Comparison of ENCODE assay signal across 8 cellular contexts in the genomic region with DNA sequence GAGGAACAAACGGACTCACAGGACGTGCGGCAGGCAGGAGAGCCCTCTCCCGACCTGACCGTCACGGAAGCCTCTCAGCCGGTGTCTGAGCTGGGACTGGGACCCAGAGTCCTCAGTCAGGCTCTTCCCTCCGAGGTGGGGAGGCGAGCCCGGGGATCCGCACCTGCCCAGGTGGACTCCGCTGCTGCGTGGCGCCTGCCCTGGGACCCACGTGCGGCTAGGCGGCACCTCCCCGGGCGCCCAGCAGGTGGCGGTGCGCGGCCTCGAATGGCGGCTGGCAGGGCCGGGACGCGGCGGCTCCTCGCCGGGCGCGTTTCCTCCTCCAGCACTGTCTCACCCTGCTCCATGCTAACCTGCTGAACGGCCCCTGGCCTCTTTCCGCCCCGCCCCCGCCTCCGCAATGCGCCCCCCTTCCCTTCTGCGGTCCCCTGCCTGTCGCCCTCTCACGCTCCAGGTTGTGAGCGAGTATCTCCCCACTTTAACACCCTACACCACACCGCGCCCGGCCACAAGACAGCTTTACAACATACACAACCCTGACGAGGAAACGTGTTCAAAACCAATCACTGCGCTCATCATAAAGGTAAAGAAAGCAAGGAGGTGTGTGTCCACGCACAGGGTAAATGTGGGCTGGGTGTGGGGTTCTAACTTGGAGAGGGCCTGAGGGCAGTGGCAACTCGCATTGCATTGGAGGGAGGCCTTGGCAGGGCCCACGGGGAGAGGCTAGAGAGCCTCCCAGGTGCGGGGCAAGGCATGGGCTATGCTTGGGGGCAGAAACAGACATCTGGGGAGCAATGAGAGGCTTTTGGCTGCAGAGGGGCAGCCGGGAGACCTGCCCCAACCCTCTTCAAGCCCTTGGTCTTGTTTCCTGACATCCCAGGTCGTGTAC. TPM values are rescaled to one million over a fixed set of nuclear protein-coding genes. Genes with fewer than 3 reads are reported as not detected.
DNase-seq lines count a peak whose midpoint lies in the region; ATAC-seq, FAIRE-seq and TF ChIP-seq lines count a peak whose summit lies in the region.

No MANE protein-coding gene starts in this region.

- no peaks in the 10 kb centered on the region for H3K36me3 ChIP-seq in liver (ENCODE audit: control insufficient read depth in 4 of 4, insufficient read depth in 3 of 4, low read depth in 1 of 4, low read length in 3 of 4)

- peak; percentile 70 for FAIRE-seq in GM19239 (lab: Jason Lieb, UNC)

- DNase-seq in ACHN (peak; percentile 54), GM19239 (ENCODE audit: insufficient read length, low spot score) (peak; percentile 80), NCI-H510A (lab: John Stamatoyannopoulos, UW) (peak; percentile 40), choroid plexus epithelial cell (ENCODE audit: low read depth) (peak; percentile 61)
- DNase-seq in activated CD4-positive, alpha-beta T cell treated with anti-CD3 and anti-CD28 coated beads, Interleukin-2, amount 10 ng/mL, durations not matched to agents 7 days and 5 days, result peak; percentile 73
- DNase-seq in stimulated activated CD4-positive, alpha-beta T cell treated with anti-CD3 and anti-CD28 coated beads, TNF-alpha, amount 100 ng/mL, for 4 hours (ENCODE audit: low read depth in 3 of 3), result peak; percentile 52 to 71 (median 70)

- H3K4me3 Mint-ChIP-seq in activated CD4-positive, alpha-beta T cell treated with anti-CD3 and anti-CD28 coated beads, Interleukin-2, amount 10 ng/mL, durations not matched to agents 7 days and 5 days, result no peak overlapping the region

- CTCF ChIA-PET in activated CD4-positive, alpha-beta T cell treated with anti-CD3 and anti-CD28 coated beads, Interleukin-2, amount 10 ng/mL, durations not matched to agents 7 days and 5 days (lab: Charles Lee), result interaction anchor here (0.5 to 1.5 kb wide), 7 partner anchors 11 to 368 kb away, joined by 3 to 5 read pairs (median 3); no protein-coding TSS in a partner anchor

- H3K27ac ChIP-seq in liver (ENCODE audit: low read depth in 1 of 2, low read length in 2 of 2), result no peak overlapping the region

- POLR2A ChIA-PET in activated CD4-positive, alpha-beta T cell treated with anti-CD3 and anti-CD28 coated beads, Interleukin-2, amount 10 ng/mL, durations not matched to agents 7 days and 5 days (lab: Charles Lee), result no interaction called here

- WGBS in liver, result 23% methylated on average over 54 of the region's 54 CpGs

- peaks cover 23% of the 10 kb centered on the region for H3K4me1 Mint-ChIP-seq in activated CD4-positive, alpha-beta T cell treated with anti-CD3 and anti-CD28 coated beads, Interleukin-2, amount 10 ng/mL, durations not matched to agents 7 days and 5 days

- H3K9me3 ChIP-seq in liver (ENCODE audit: control insufficient read depth in 4 of 4, low read length in 3 of 4), result no peaks in the 10 kb centered on the region

- in situ Hi-C loops in ACHN (cut with HindIII; ENCODE audit: low pct_ligation_motif_present, low pct_unique_long_range_greater_than_20kb, low sequenced_read_pairs), result no loop called here

- no peaks in the 10 kb centered on the region for H3K27me3 ChIP-seq in liver (ENCODE audit: control insufficient read depth in 4 of 4, insufficient read depth in 4 of 4, low read length in 3 of 4)

- H3K4me3 ChIP-seq in choroid plexus epithelial cell (ENCODE audit: low read depth, low read length) (peak overlapping the region; percentile 32), liver (ENCODE audit: low read depth in 1 of 3, low read length in 3 of 3) (no peak overlapping the region)

- ATAC-seq in HG03571 (IDR thresholded peaks at IDR 0.05; ENCODE audit: unreplicated experiment), result no peak

- H3K27me3 Mint-ChIP-seq in activated CD4-positive, alpha-beta T cell treated with anti-CD3 and anti-CD28 coated beads, Interleukin-2, amount 10 ng/mL, durations not matched to agents 7 days and 5 days, result peaks cover 33% of the 10 kb centered on the region

- H3K9me3 Mint-ChIP-seq in activated CD4-positive, alpha-beta T cell treated with anti-CD3 and anti-CD28 coated beads, Interleukin-2, amount 10 ng/mL, durations not matched to agents 7 days and 5 days, result no peaks in the 10 kb centered on the region

- TF ChIP-seq CTCF in choroid plexus epithelial cell (conservative IDR thresholded peaks at IDR 0.05; ENCODE audit: low read depth, low read length), result peak; percentile 55
- peak; percentile 96 for TF ChIP-seq CTCF in liver (IDR thresholded peaks at IDR 0.05; ENCODE audit: low read depth, low read length, missing input control)

- H3K4me1 ChIP-seq in liver (ENCODE audit: control insufficient read depth in 4 of 4, insufficient read depth in 4 of 4, low read length in 3 of 4), result peaks cover 0 to 6% (median 0%) of the 10 kb centered on the region in 4 donors

- H3K36me3 Mint-ChIP-seq in activated CD4-positive, alpha-beta T cell treated with anti-CD3 and anti-CD28 coated beads, Interleukin-2, amount 10 ng/mL, durations not matched to agents 7 days and 5 days (ENCODE audit: low read depth), result no peaks in the 10 kb centered on the region

- no peak overlapping the region for H3K27ac Mint-ChIP-seq in activated CD4-positive, alpha-beta T cell treated with anti-CD3 and anti-CD28 coated beads, Interleukin-2, amount 10 ng/mL, durations not matched to agents 7 days and 5 days

- H3K9ac ChIP-seq in liver (ENCODE audit: low read depth in 1 of 2, low read length in 2 of 2), result no peak overlapping the region

- peak; percentile 70 to 85 for TF ChIP-seq RAD21 in liver (IDR thresholded peaks at IDR 0.05)

TF ChIP-seq in liver, 16 proteins besides CTCF, POLR2A, EP300 and RAD21:
- no peak for TF ChIP-seq FOXA2 (IDR thresholded peaks at IDR 0.05)
- TF ChIP-seq RXRA (IDR thresholded peaks at IDR 0.05), result no peak
- no peak for TF ChIP-seq NR2F2 (IDR thresholded peaks at IDR 0.05)
- TF ChIP-seq EGR1 (IDR thresholded peaks at IDR 0.05; ENCODE audit: low read depth in 2 of 2), result no peak
- TF ChIP-seq GABPA (IDR thresholded peaks at IDR 0.05 in 1 of 2, conservative IDR thresholded peaks at IDR 0.05 in 1 of 2), result no peak
- TF ChIP-seq HNF4G (IDR thresholded peaks at IDR 0.05), result no peak
- TF ChIP-seq, protein P1, sequence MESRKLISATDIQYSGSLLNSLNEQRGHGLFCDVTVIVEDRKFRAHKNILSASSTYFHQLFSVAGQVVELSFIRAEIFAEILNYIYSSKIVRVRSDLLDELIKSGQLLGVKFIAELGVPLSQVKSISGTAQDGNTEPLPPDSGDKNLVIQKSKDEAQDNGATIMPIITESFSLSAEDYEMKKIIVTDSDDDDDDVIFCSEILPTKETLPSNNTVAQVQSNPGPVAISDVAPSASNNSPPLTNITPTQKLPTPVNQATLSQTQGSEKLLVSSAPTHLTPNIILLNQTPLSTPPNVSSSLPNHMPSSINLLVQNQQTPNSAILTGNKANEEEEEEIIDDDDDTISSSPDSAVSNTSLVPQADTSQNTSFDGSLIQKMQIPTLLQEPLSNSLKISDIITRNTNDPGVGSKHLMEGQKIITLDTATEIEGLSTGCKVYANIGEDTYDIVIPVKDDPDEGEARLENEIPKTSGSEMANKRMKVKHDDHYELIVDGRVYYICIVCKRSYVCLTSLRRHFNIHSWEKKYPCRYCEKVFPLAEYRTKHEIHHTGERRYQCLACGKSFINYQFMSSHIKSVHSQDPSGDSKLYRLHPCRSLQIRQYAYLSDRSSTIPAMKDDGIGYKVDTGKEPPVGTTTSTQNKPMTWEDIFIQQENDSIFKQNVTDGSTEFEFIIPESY (IDR thresholded peaks at IDR 0.05), result no peak
- no peak for TF ChIP-seq SP1 (IDR thresholded peaks at IDR 0.05)
- TF ChIP-seq, protein P2, sequence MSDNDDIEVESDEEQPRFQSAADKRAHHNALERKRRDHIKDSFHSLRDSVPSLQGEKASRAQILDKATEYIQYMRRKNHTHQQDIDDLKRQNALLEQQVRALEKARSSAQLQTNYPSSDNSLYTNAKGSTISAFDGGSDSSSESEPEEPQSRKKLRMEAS (IDR thresholded peaks at IDR 0.05), result no peak
- TF ChIP-seq FOXA1 (IDR thresholded peaks at IDR 0.05), result no peak
- no peak for TF ChIP-seq YY1 (IDR thresholded peaks at IDR 0.05)
- TF ChIP-seq, protein P3, sequence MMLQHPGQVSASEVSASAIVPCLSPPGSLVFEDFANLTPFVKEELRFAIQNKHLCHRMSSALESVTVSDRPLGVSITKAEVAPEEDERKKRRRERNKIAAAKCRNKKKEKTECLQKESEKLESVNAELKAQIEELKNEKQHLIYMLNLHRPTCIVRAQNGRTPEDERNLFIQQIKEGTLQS (IDR thresholded peaks at IDR 0.05), result no peak
- TF ChIP-seq JUND (IDR thresholded peaks at IDR 0.05), result no peak
- TF ChIP-seq TAF1 (conservative IDR thresholded peaks at IDR 0.05), result no peak
- TF ChIP-seq HNF4A (conservative IDR thresholded peaks at IDR 0.05), result no peak
- TF ChIP-seq, protein P4, sequence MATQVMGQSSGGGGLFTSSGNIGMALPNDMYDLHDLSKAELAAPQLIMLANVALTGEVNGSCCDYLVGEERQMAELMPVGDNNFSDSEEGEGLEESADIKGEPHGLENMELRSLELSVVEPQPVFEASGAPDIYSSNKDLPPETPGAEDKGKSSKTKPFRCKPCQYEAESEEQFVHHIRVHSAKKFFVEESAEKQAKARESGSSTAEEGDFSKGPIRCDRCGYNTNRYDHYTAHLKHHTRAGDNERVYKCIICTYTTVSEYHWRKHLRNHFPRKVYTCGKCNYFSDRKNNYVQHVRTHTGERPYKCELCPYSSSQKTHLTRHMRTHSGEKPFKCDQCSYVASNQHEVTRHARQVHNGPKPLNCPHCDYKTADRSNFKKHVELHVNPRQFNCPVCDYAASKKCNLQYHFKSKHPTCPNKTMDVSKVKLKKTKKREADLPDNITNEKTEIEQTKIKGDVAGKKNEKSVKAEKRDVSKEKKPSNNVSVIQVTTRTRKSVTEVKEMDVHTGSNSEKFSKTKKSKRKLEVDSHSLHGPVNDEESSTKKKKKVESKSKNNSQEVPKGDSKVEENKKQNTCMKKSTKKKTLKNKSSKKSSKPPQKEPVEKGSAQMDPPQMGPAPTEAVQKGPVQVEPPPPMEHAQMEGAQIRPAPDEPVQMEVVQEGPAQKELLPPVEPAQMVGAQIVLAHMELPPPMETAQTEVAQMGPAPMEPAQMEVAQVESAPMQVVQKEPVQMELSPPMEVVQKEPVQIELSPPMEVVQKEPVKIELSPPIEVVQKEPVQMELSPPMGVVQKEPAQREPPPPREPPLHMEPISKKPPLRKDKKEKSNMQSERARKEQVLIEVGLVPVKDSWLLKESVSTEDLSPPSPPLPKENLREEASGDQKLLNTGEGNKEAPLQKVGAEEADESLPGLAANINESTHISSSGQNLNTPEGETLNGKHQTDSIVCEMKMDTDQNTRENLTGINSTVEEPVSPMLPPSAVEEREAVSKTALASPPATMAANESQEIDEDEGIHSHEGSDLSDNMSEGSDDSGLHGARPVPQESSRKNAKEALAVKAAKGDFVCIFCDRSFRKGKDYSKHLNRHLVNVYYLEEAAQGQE (IDR thresholded peaks at IDR 0.05), result no peak
TF ChIP-seq in liver: peak in this region for 0.

RNA-seq across cellular contexts. Expression of a gene that starts 25.9 kb away (rescaled TPM):
- total RNA-seq in activated CD4-positive, alpha-beta T cell treated with anti-CD3 and anti-CD28 coated beads, Interleukin-2, amount 10 ng/mL, durations not matched to agents 7 days and 5 days, result 100 to 1,000 TPM in 1 of 2 experiments, 10 to 100 TPM in 1; 91.5 to 103 TPM
- total RNA-seq in liver, result 100 to 1,000 TPM in 1 of 2 donors, 10 to 100 TPM in 1; 66.6 to 100 TPM
- 10 to 100 TPM; 34.9 to 72.9 TPM for polyA plus RNA-seq in liver
